33 cellular contexts compared by ENCODE assay signal in genomic region chr2:69810550-69810949, GRCh38.
"Had no signal": no experiment of that assay in that cellular context is flagged by ENCODE, and none has a peak within 500 bp of the region (broad histone marks: within the 10 kb centered on the region; RNA-seq: fewer than 3 reads in every experiment).

No MANE protein-coding gene starts in this region.

- H3K27ac Mint-ChIP-seq: activated CD4-positive, alpha-beta T cell treated with anti-CD3 and anti-CD28 coated beads, Interleukin-2, amount 10 ng/mL, durations not matched to agents 24 days and 14 days; activated naive CD4-positive, alpha-beta T cell treated with anti-CD3 and anti-CD28 coated beads, Interleukin-2, amount 10 ng/mL, durations not matched to agents 7 days and 5 days; activated naive CD8-positive, alpha-beta T cell; activated naive CD8-positive, alpha-beta T cell treated with anti-CD3 and anti-CD28 coated beads, Interleukin-2, amount 50 U/mL, for 24 hours; activated T-helper 1 cell treated with anti-CD3 and anti-CD28 coated beads, Interleukin-12 subunit alpha, Interleukin-12 subunit beta, Interleukin-2, Interleukin-4 antibody, amounts not matched to agents 30 ng/mL and 10 ng/mL and 1 ng/mL, durations not matched to agents 14 hours and 24 hours and 36 hours; T-helper 1 cell treated with Interleukin-12 subunit alpha and Interleukin-12 subunit beta and Interleukin-4 antibody, amounts not matched to agents 30 μg/mL and 1 μg/mL, for 36 hours; T-helper 2 cell treated with Interferon-gamma antibody and Interleukin-4, amounts not matched to agents 5 μg/mL and 100 μg/mL, for 36 hours had no signal

- H3K4me3 Mint-ChIP-seq: activated CD4-positive, alpha-beta T cell treated with anti-CD3 and anti-CD28 coated beads, Interleukin-2, amount 10 ng/mL, durations not matched to agents 24 days and 14 days; activated naive CD4-positive, alpha-beta T cell treated with anti-CD3 and anti-CD28 coated beads, Interleukin-2, amount 10 ng/mL, durations not matched to agents 7 days and 5 days; activated naive CD8-positive, alpha-beta T cell; activated naive CD8-positive, alpha-beta T cell treated with anti-CD3 and anti-CD28 coated beads, Interleukin-2, amount 50 U/mL, for 24 hours; activated T-cell treated with anti-CD3 and anti-CD28 coated beads, Interleukin-2, amount 50 U/mL, for 4 hours; activated T-helper 1 cell treated with anti-CD3 and anti-CD28 coated beads, Interleukin-12 subunit alpha, Interleukin-12 subunit beta, Interleukin-2, Interleukin-4 antibody, amounts not matched to agents 30 ng/mL and 10 ng/mL and 1 ng/mL, durations not matched to agents 14 hours and 24 hours and 36 hours; central memory CD8-positive, alpha-beta T cell; T-helper 1 cell treated with Interleukin-12 subunit alpha and Interleukin-12 subunit beta and Interleukin-4 antibody, amounts not matched to agents 30 μg/mL and 1 μg/mL, for 36 hours; T-helper 2 cell treated with Interferon-gamma antibody and Interleukin-4, amounts not matched to agents 5 μg/mL and 100 μg/mL, for 36 hours had no signal

- ATAC-seq: activated naive CD8-positive, alpha-beta T cell treated with anti-CD3 and anti-CD28 coated beads, Interleukin-2, amount 50 U/mL, for 24 hours; activated T-cell treated with anti-CD3 and anti-CD28 coated beads, Interleukin-2, amount 50 U/mL, for 4 hours; PC-3 had no signal

- H3K9me3 Mint-ChIP-seq: activated CD4-positive, alpha-beta T cell treated with anti-CD3 and anti-CD28 coated beads, Interleukin-2, amount 10 ng/mL, durations not matched to agents 24 days and 14 days; activated naive CD4-positive, alpha-beta T cell treated with anti-CD3 and anti-CD28 coated beads, Interleukin-2, amount 10 ng/mL, durations not matched to agents 7 days and 5 days; activated naive CD8-positive, alpha-beta T cell treated with anti-CD3 and anti-CD28 coated beads, Interleukin-2, amount 50 U/mL, for 24 hours; activated T-cell treated with anti-CD3 and anti-CD28 coated beads, Interleukin-2, amount 50 U/mL, for 4 hours; activated T-helper 1 cell treated with anti-CD3 and anti-CD28 coated beads, Interleukin-12 subunit alpha, Interleukin-12 subunit beta, Interleukin-2, Interleukin-4 antibody, amounts not matched to agents 30 ng/mL and 10 ng/mL and 1 ng/mL, durations not matched to agents 14 hours and 24 hours and 36 hours; central memory CD8-positive, alpha-beta T cell; T-helper 1 cell treated with Interleukin-12 subunit alpha and Interleukin-12 subunit beta and Interleukin-4 antibody, amounts not matched to agents 30 μg/mL and 1 μg/mL, for 36 hours; T-helper 2 cell treated with Interferon-gamma antibody and Interleukin-4, amounts not matched to agents 5 μg/mL and 100 μg/mL, for 36 hours had no signal

- H3K27me3 Mint-ChIP-seq: activated CD4-positive, alpha-beta T cell treated with anti-CD3 and anti-CD28 coated beads, Interleukin-2, amount 10 ng/mL, durations not matched to agents 24 days and 14 days; activated naive CD4-positive, alpha-beta T cell treated with anti-CD3 and anti-CD28 coated beads, Interleukin-2, amount 10 ng/mL, durations not matched to agents 7 days and 5 days; activated naive CD8-positive, alpha-beta T cell; activated naive CD8-positive, alpha-beta T cell treated with anti-CD3 and anti-CD28 coated beads, Interleukin-2, amount 50 U/mL, for 24 hours; central memory CD8-positive, alpha-beta T cell had no signal

- H3K27ac ChIP-seq: ascending aorta, cardiac muscle cell, Peyer's patch, SJSA1 had no signal

- DNase-seq: activated CD4-positive, alpha-beta T cell treated with anti-CD3 and anti-CD28 coated beads, Interleukin-2, amount 10 ng/mL, durations not matched to agents 24 days and 14 days; activated CD4-positive, alpha-beta T cell treated with anti-CD3 and anti-CD28 coated beads, Interleukin-2, amount 50 U/mL, for 4 hours; activated CD8-positive, alpha-beta memory T cell treated with anti-CD3 and anti-CD28 coated beads, Interleukin-2, amount 50 U/mL, for 4 hours; activated effector memory CD4-positive, alpha-beta T cell treated with Interleukin-2 at 50 U/mL for 16 hours; activated naive CD4-positive, alpha-beta T cell treated with anti-CD3 and anti-CD28 coated beads, Interleukin-2, amount 10 ng/mL, durations not matched to agents 7 days and 5 days; activated naive CD8-positive, alpha-beta T cell treated with anti-CD3 and anti-CD28 coated beads, Interleukin-2, amount 50 U/mL, for 24 hours; activated T-cell treated with anti-CD3 and anti-CD28 coated beads for 4 hours; activated T-cell treated with anti-CD3 and anti-CD28 coated beads, Interleukin-2, amount 50 U/mL, for 4 hours; amniotic stem cell; Kasumi-1; KG1; MG63; MV-4-11; NCI-H1092; NCI-H1436 treated with DMSO at 0.1 percent for 48 hours; NCI-H1694 treated with DMSO at 0.1 percent for 48 hours; NCI-H2029; NCI-H345; NCI-H524 treated with DMSO at 0.1 percent for 48 hours; NK-92 treated with Interleukin-12 subunit alpha and Interleukin-12 subunit beta, amount 100 ng/mL, for 24 hours; PC-3; Peyer's patch; RPMI8226; SHP77 treated with DMSO at 0.1 percent for 48 hours; SK-N-SH had no signal

- H3K4me1 Mint-ChIP-seq: activated CD4-positive, alpha-beta T cell treated with anti-CD3 and anti-CD28 coated beads, Interleukin-2, amount 10 ng/mL, durations not matched to agents 24 days and 14 days; activated naive CD4-positive, alpha-beta T cell treated with anti-CD3 and anti-CD28 coated beads, Interleukin-2, amount 10 ng/mL, durations not matched to agents 7 days and 5 days; activated naive CD8-positive, alpha-beta T cell treated with anti-CD3 and anti-CD28 coated beads, Interleukin-2, amount 50 U/mL, for 24 hours; central memory CD8-positive, alpha-beta T cell had no signal
